25 cellular contexts compared by ENCODE assay signal in genomic region chr20:22887796-22888195, GRCh38.
"Had no signal": no experiment of that assay in that cellular context is flagged by ENCODE, and none has a peak within 500 bp of the region (broad histone marks: within the 10 kb centered on the region; RNA-seq: fewer than 3 reads in every experiment).

No MANE protein-coding gene starts in this region.

- H3K4me3 ChIP-seq: colonic mucosa, coronary artery, dorsolateral prefrontal cortex, esophagus muscularis mucosa, esophagus squamous epithelium, gastrocnemius medialis, gastroesophageal sphincter, heart left ventricle, heart right ventricle had no signal

- H3K27me3 Mint-ChIP-seq: effector memory CD8-positive, alpha-beta T cell had no signal

- DNase-seq: colonic mucosa; cortex of kidney; dermis blood vessel endothelial cell; dorsolateral prefrontal cortex; effector CD4-positive, alpha-beta T cell; effector CD8-positive, alpha-beta T cell; effector memory CD4-positive, alpha-beta T cell; effector memory CD8-positive, alpha-beta T cell; endodermal cell; erythroblast; esophagus squamous epithelium; foreskin fibroblast; foreskin keratinocyte; foreskin melanocyte; gastrocnemius medialis; glutamatergic neuron; head of caudate nucleus; heart left ventricle; heart right ventricle had no signal

- H3K27ac Mint-ChIP-seq: dendritic cell treated with granulocyte-macrophage colony-stimulating factor and Interleukin-4, amounts not matched to agents 40 ng/mL and 50 ng/mL, for 4 days; effector memory CD8-positive, alpha-beta T cell; endodermal cell had no signal

- H3K9me3 ChIP-seq: colonic mucosa, esophagus muscularis mucosa, esophagus squamous epithelium, gastrocnemius medialis had no signal

- H3K4me3 Mint-ChIP-seq: dendritic cell treated with granulocyte-macrophage colony-stimulating factor and Interleukin-4, amounts not matched to agents 40 ng/mL and 50 ng/mL, for 4 days; effector memory CD8-positive, alpha-beta T cell; endodermal cell had no signal

- ATAC-seq: effector memory CD8-positive, alpha-beta T cell; esophagus mucosa; foreskin keratinocyte; gastrocnemius medialis; gastroesophageal sphincter; heart left ventricle; heart right ventricle had no signal

- H3K4me1 ChIP-seq: colonic mucosa, esophagus squamous epithelium, foreskin keratinocyte, heart left ventricle had no signal

- H3K36me3 ChIP-seq: colonic mucosa, esophagus muscularis mucosa, esophagus squamous epithelium, gastrocnemius medialis, gastroesophageal sphincter, heart left ventricle, heart right ventricle had no signal

- H3K27me3 ChIP-seq: colonic mucosa, esophagus muscularis mucosa, gastrocnemius medialis had no signal

- H3K27ac ChIP-seq: colonic mucosa, coronary artery, dorsolateral prefrontal cortex, epithelial cell of prostate, esophagus muscularis mucosa, esophagus squamous epithelium, foreskin keratinocyte, gastrocnemius medialis, gastroesophageal sphincter, heart left ventricle, heart right ventricle had no signal
